In genomic region chr6:42783177-42783875, GRCh38 we compare ENCODE assay signal across 8 cellular contexts. TPM values are rescaled to one million over a fixed set of nuclear protein-coding genes. Genes with fewer than 3 reads are reported as not detected.
DNase-seq lines count a peak whose midpoint lies in the region; ATAC-seq and TF ChIP-seq lines count a peak whose summit lies in the region.

No MANE protein-coding gene starts in this region.

- peaks cover 0 to 4% (median 0%) of the 10 kb centered on the region in 5 experiments for H3K9me3 Mint-ChIP-seq in brain

- peaks cover 6% of the 10 kb centered on the region for H3K27me3 Mint-ChIP-seq in brain

- peak overlapping the region in 4 of 5 experiments; percentile 99 to 100 (median 100) for H3K27ac Mint-ChIP-seq in brain

- H3K4me3 Mint-ChIP-seq in brain: peak overlapping the region in 1 of 5 experiments; percentile 92

- TF ChIP-seq CTCF in brain (conservative IDR thresholded peaks at IDR 0.05): peak in 1 of 2 experiments; percentile 6

- no peaks in the 10 kb centered on the region for H3K9me3 ChIP-seq in iPS-18c (ENCODE audit: control insufficient read depth, insufficient read depth, low read length)
- H3K9me3 ChIP-seq in skeletal muscle satellite cell (replicated peaks; ENCODE audit: low read length): no peaks in the 10 kb centered on the region

- H3K27me3 ChIP-seq in skeletal muscle satellite cell (ENCODE audit: control insufficient read depth, insufficient read depth, low read length): no peaks in the 10 kb centered on the region

- H3K9ac ChIP-seq in skeletal muscle satellite cell (ENCODE audit: low read depth, low read length): peak overlapping the region; percentile 100

- ATAC-seq in GM21528 (IDR thresholded peaks at IDR 0.05; ENCODE audit: low FRiP score, unreplicated experiment): peak; percentile 53
- ATAC-seq in GM19452 (IDR thresholded peaks at IDR 0.05; ENCODE audit: unreplicated experiment): no peak

- H3K4me1 Mint-ChIP-seq in brain: peaks cover 23% of the 10 kb centered on the region

- no peaks in the 10 kb centered on the region for H3K36me3 ChIP-seq in skeletal muscle satellite cell (ENCODE audit: insufficient read depth, low read length)

- peaks cover 34% of the 10 kb centered on the region for H3K4me1 ChIP-seq in skeletal muscle satellite cell (ENCODE audit: control insufficient read depth, insufficient read depth, low read length)

- DNase-seq in CMK (ENCODE audit: low read depth) (peak; percentile 49), NCI-H1048 (lab: John Stamatoyannopoulos, UW) (peak; percentile 23), UCSD-AML1 (lab: John Stamatoyannopoulos, UW; ENCODE audit: unreplicated experiment) (peak; percentile 72)

- peak overlapping the region; percentile 93 for H3K4me3 ChIP-seq in iPS-18c (ENCODE audit: insufficient read depth, low read depth, low read length)
- peak overlapping the region; percentile 96 for H3K4me3 ChIP-seq in skeletal muscle satellite cell (ENCODE audit: low read length)

- H3K4me2 ChIP-seq in skeletal muscle satellite cell (ENCODE audit: low read length): peak overlapping the region; percentile 80

- peaks cover 8% of the 10 kb centered on the region for H3K36me3 Mint-ChIP-seq in brain

RNA-seq across cellular contexts. Expression of gene BICRAL, which starts 1.5 kb away (rescaled TPM):
- polyA plus RNA-seq in brain (ENCODE audit: insufficient read depth, low read depth, low replicate concordance): 17.9 TPM
- total RNA-seq in skeletal muscle satellite cell (2012; rRNA removed): 3.3 and 4.4 TPM in 2 replicates

RNA-seq across cellular contexts. Expression of gene TBCC, which starts 37.4 kb away (rescaled TPM):
- polyA plus RNA-seq in brain (ENCODE audit: insufficient read depth, low read depth, low replicate concordance): 40.8 TPM
- 28.9 and 30.4 TPM in 2 replicates for total RNA-seq in skeletal muscle satellite cell (2012; rRNA removed)
